Comparison of ENCODE assay signal across 1 cellular context in the genomic region with DNA sequence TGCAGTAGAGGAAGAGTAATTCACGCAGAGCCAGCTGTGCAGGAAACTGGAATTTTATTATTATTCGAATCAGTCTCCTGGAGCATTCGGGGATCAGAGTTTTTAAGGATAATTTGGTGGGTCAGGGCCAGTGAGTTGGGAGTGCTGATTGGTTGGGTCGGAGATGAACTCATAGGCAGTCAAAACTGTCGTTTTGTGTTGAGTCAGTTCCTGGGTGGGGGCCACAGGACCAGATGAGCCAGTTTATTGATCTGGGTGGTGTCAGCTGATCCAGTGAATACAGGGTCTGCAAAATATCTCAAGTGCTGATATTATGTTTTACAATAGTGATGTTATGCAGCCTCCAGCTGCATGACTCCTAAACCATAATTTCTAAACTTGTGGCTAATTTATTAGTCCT.
TF ChIP-seq lines count a peak whose summit lies in the region.

No MANE protein-coding gene starts in this region.

TF ChIP-seq in GM23338, 12 proteins besides CTCF, POLR2A, EP300 and RAD21:
- TF ChIP-seq POLR2AphosphoS5 (IDR thresholded peaks at IDR 0.05; ENCODE audit: low read depth) (no peak), NANOG (IDR thresholded peaks at IDR 0.05; ENCODE audit: borderline replicate concordance) (no peak), STAT1 (IDR thresholded peaks at IDR 0.05; ENCODE audit: unreplicated experiment) (no peak), JUNB (IDR thresholded peaks at IDR 0.05; ENCODE audit: unreplicated experiment) (no peak), EZH2 (IDR thresholded peaks at IDR 0.05; ENCODE audit: low read depth, unreplicated experiment) (no peak), EZH2phosphoT487 (IDR thresholded peaks at IDR 0.05; ENCODE audit: unreplicated experiment) (no peak), CREB1 (CRISPR knock-in tag; IDR thresholded peaks at IDR 0.05; ENCODE audit: low read depth) (no peak), ZNF114 (CRISPR knock-in tag; IDR thresholded peaks at IDR 0.05) (no peak), ZNF331 (CRISPR knock-in tag; IDR thresholded peaks at IDR 0.05; ENCODE audit: low read depth) (no peak)
- TF ChIP-seq, protein P1, sequence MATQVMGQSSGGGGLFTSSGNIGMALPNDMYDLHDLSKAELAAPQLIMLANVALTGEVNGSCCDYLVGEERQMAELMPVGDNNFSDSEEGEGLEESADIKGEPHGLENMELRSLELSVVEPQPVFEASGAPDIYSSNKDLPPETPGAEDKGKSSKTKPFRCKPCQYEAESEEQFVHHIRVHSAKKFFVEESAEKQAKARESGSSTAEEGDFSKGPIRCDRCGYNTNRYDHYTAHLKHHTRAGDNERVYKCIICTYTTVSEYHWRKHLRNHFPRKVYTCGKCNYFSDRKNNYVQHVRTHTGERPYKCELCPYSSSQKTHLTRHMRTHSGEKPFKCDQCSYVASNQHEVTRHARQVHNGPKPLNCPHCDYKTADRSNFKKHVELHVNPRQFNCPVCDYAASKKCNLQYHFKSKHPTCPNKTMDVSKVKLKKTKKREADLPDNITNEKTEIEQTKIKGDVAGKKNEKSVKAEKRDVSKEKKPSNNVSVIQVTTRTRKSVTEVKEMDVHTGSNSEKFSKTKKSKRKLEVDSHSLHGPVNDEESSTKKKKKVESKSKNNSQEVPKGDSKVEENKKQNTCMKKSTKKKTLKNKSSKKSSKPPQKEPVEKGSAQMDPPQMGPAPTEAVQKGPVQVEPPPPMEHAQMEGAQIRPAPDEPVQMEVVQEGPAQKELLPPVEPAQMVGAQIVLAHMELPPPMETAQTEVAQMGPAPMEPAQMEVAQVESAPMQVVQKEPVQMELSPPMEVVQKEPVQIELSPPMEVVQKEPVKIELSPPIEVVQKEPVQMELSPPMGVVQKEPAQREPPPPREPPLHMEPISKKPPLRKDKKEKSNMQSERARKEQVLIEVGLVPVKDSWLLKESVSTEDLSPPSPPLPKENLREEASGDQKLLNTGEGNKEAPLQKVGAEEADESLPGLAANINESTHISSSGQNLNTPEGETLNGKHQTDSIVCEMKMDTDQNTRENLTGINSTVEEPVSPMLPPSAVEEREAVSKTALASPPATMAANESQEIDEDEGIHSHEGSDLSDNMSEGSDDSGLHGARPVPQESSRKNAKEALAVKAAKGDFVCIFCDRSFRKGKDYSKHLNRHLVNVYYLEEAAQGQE (IDR thresholded peaks at IDR 0.05; ENCODE audit: unreplicated experiment): no peak
- TF ChIP-seq, protein P2, sequence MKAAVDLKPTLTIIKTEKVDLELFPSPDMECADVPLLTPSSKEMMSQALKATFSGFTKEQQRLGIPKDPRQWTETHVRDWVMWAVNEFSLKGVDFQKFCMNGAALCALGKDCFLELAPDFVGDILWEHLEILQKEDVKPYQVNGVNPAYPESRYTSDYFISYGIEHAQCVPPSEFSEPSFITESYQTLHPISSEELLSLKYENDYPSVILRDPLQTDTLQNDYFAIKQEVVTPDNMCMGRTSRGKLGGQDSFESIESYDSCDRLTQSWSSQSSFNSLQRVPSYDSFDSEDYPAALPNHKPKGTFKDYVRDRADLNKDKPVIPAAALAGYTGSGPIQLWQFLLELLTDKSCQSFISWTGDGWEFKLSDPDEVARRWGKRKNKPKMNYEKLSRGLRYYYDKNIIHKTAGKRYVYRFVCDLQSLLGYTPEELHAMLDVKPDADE (IDR thresholded peaks at IDR 0.05): no peak
- TF ChIP-seq, protein P3, sequence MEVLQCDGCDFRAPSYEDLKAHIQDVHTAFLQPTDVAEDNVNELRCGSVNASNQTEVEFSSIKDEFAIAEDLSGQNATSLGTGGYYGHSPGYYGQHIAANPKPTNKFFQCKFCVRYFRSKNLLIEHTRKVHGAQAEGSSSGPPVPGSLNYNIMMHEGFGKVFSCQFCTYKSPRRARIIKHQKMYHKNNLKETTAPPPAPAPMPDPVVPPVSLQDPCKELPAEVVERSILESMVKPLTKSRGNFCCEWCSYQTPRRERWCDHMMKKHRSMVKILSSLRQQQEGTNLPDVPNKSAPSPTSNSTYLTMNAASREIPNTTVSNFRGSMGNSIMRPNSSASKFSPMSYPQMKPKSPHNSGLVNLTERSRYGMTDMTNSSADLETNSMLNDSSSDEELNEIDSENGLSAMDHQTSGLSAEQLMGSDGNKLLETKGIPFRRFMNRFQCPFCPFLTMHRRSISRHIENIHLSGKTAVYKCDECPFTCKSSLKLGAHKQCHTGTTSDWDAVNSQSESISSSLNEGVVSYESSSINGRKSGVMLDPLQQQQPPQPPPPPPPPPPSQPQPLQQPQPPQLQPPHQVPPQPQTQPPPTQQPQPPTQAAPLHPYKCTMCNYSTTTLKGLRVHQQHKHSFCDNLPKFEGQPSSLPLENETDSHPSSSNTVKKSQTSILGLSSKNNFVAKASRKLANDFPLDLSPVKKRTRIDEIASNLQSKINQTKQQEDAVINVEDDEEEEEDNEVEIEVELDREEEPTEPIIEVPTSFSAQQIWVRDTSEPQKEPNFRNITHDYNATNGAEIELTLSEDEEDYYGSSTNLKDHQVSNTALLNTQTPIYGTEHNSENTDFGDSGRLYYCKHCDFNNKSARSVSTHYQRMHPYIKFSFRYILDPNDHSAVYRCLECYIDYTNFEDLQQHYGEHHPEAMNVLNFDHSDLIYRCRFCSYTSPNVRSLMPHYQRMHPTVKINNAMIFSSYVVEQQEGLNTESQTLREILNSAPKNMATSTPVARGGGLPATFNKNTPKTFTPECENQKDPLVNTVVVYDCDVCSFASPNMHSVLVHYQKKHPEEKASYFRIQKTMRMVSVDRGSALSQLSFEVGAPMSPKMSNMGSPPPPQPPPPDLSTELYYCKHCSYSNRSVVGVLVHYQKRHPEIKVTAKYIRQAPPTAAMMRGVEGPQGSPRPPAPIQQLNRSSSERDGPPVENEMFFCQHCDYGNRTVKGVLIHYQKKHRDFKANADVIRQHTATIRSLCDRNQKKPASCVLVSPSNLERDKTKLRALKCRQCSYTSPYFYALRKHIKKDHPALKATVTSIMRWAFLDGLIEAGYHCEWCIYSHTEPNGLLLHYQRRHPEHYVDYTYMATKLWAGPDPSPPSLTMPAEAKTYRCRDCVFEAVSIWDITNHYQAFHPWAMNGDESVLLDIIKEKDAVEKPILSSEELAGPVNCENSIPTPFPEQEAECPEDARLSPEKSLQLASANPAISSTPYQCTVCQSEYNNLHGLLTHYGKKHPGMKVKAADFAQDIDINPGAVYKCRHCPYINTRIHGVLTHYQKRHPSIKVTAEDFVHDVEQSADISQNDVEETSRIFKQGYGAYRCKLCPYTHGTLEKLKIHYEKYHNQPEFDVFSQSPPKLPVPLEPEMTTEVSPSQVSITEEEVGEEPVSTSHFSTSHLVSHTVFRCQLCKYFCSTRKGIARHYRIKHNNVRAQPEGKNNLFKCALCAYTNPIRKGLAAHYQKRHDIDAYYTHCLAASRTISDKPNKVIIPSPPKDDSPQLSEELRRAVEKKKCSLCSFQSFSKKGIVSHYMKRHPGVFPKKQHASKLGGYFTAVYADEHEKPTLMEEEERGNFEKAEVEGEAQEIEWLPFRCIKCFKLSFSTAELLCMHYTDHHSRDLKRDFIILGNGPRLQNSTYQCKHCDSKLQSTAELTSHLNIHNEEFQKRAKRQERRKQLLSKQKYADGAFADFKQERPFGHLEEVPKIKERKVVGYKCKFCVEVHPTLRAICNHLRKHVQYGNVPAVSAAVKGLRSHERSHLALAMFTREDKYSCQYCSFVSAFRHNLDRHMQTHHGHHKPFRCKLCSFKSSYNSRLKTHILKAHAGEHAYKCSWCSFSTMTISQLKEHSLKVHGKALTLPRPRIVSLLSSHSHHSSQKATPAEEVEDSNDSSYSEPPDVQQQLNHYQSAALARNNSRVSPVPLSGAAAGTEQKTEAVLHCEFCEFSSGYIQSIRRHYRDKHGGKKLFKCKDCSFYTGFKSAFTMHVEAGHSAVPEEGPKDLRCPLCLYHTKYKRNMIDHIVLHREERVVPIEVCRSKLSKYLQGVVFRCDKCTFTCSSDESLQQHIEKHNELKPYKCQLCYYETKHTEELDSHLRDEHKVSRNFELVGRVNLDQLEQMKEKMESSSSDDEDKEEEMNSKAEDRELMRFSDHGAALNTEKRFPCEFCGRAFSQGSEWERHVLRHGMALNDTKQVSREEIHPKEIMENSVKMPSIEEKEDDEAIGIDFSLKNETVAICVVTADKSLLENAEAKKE (CRISPR knock-in tag; IDR thresholded peaks at IDR 0.05): no peak
